12 cellular contexts compared by ENCODE assay signal in the genomic region with DNA sequence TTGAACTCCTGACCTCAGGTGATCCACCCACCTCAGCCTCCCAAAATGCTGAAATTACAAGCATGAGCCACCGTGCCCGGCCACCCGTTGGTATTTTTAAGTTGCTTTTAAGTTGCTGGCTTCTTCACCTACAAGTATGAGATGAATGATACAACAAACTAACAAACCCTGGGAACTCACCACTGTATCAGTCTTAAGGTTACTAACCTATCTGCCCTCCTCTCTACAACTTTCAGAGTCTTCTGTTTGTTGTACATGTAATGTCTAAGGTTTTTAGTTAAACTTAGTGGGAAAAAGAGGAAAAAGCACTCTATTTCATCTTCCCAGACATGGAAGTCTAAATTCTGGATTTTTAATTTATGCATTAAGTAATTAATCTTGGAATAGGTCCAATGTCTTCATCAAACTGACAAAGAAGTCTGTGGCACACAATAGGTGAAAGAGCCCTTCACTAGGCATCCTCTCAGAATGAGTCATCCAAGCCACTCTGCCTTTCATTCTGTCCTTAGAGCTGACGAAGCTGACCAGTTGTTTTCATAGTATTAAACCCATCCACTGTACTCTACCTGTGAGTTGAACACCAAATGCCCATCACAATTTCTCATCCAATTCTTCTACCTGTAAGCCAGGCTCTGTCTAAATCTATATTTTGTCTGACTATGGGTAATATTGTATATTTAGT.
DNase-seq lines count a peak whose midpoint lies in the region; ATAC-seq lines count a peak whose summit lies in the region.
"Had no signal": no experiment of that assay in that cellular context is flagged by ENCODE, and none has a peak within 500 bp of the region (broad histone marks: within the 10 kb centered on the region; RNA-seq: fewer than 3 reads in every experiment).

No MANE protein-coding gene starts in this region.

- DNase-seq in NCI-H510A treated with DMSO at 0.1 percent for 48 hours (lab: John Stamatoyannopoulos, UW) (peak; percentile 27), NCI-H510A (lab: John Stamatoyannopoulos, UW) (no peak), HCEC 1CT (peak; percentile 32), M059J (ENCODE audit: low read depth) (peak; percentile 25), cardiac septum (ENCODE audit: low spot score) (no peak), UCSD-AML1 (lab: John Stamatoyannopoulos, UW; ENCODE audit: unreplicated experiment) (no peak)
- DNase-seq in activated T-cell treated with anti-CD3 and anti-CD28 coated beads, Interleukin-2, amount 50 U/mL, for 1 hour, result no peak
- DNase-seq: caudate nucleus, NCI-H2227 treated with DMSO at 0.1 percent for 48 hours, SHP77 treated with DMSO at 0.1 percent for 48 hours had no signal

- intact Hi-C loops in cardiac septum (cut with DNase I), result no loop called here

- no peak for ATAC-seq in GM19455 (IDR thresholded peaks at IDR 0.05; ENCODE audit: unreplicated experiment)
- ATAC-seq: WTC11 had no signal

Comparison
In these comparisons a context has a peak if more than half of its experiments do, and no peak if none do; other contexts are left out.
1. DNase-seq: peak in NCI-H510A treated with DMSO at 0.1 percent for 48 hours (single experiment), HCEC 1CT (single experiment) and M059J (single experiment); none in NCI-H510A (single experiment), cardiac septum (single experiment), activated T-cell treated with anti-CD3 and anti-CD28 coated beads, Interleukin-2, amount 50 U/mL, for 1 hour (single experiment) and UCSD-AML1 (single experiment).